ENCODE assay signal across 8 cellular contexts in genomic region chr21:32278518-32279376, GRCh38. TPM values are rescaled to one million over a fixed set of nuclear protein-coding genes. Genes with fewer than 3 reads are reported as not detected.
A peak's percentile ranks its signal among the peaks of the same experiment; 100 is the strongest.
DNase-seq lines count a peak whose midpoint lies in the region; ATAC-seq, FAIRE-seq and TF ChIP-seq lines count a peak whose summit lies in the region.

Gene MIS18A, minus strand, starts transcription at chr21:32279049. Its CDS starts 35 bp downstream, at chr21:32279014.

- peak; percentile 9 to 33 for TF ChIP-seq POLR2A in gastrocnemius medialis (IDR thresholded peaks at IDR 0.05)

- H3K4me3 Mint-ChIP-seq in brain, result peak within 1 kb of the TSS; percentile 98 to 100 (median 100)

- H3K9me3 Mint-ChIP-seq in brain, result peaks cover 0 to 4% (median 0%) of the 10 kb centered on the region in 5 experiments

- in situ Hi-C loops in gastrocnemius medialis (cut with MboI; ENCODE audit: low sequenced_read_pairs in 4 of 4), result no loop called here

- no peaks in the 10 kb centered on the region for H3K36me3 ChIP-seq in gastrocnemius medialis

- H3K27me3 Mint-ChIP-seq in brain, result peaks cover 14% of the 10 kb centered on the region

- TF ChIP-seq CTCF in 22Rv1 (IDR thresholded peaks at IDR 0.05) (no peak), brain (conservative IDR thresholded peaks at IDR 0.05) (no peak), gastrocnemius medialis (IDR thresholded peaks at IDR 0.05 in 4 of 5, conservative IDR thresholded peaks at IDR 0.05 in 1 of 5) (peak in 2 of 5 experiments; percentile 9 to 12)

- peak within 1 kb of the TSS; percentile 82 to 98 (median 92) for H3K4me3 ChIP-seq in gastrocnemius medialis

- intact Hi-C loops in gastrocnemius medialis (cut with DNase I; ENCODE audit: low total_unique reads), result loop anchor here (5.0 to 10.0 kb wide), 3 partner anchors 116 to 401 kb away; partner anchors contain the start of gene URB1

- DNase-seq in NCI-H2107 treated with DMSO at 0.1 percent for 48 hours (lab: John Stamatoyannopoulos, UW; ENCODE audit: unreplicated experiment) (peak; percentile 97), iPS DF 4.7 (ENCODE audit: extremely low read depth, low spot score) (peak; percentile 46), gastrocnemius medialis (peak; percentile 86 to 93)

- peak; percentile 57 for FAIRE-seq in TTC549 (lab: Jason Lieb, UNC)

- peaks cover 39% of the 10 kb centered on the region for H3K4me1 Mint-ChIP-seq in brain

- H3K4me1 ChIP-seq in gastrocnemius medialis, result peaks cover 14 to 25% of the 10 kb centered on the region in 2 donors

- H3K9me3 ChIP-seq in gastrocnemius medialis, result no peaks in the 10 kb centered on the region

- H3K27ac ChIP-seq in 22Rv1, result peak within 1 kb of the TSS; percentile 71
- H3K27ac ChIP-seq in gastrocnemius medialis, result peak within 1 kb of the TSS; percentile 41 to 72 (median 60)

- ATAC-seq in GM18520 (IDR thresholded peaks at IDR 0.05; ENCODE audit: unreplicated experiment) (peak; percentile 89), HG03064 (IDR thresholded peaks at IDR 0.05; ENCODE audit: low read depth, unreplicated experiment) (peak; percentile 94), gastrocnemius medialis (peak; percentile 95 to 98)

- peak within 1 kb of the TSS; percentile 95 to 98 (median 97) for H3K27ac Mint-ChIP-seq in brain

- no peaks in the 10 kb centered on the region for H3K27me3 ChIP-seq in gastrocnemius medialis

- H3K36me3 Mint-ChIP-seq in brain, result peaks cover 21% of the 10 kb centered on the region

RNA-seq across cellular contexts. Expression of gene MIS18A, which starts in this region (rescaled TPM):
- polyA plus RNA-seq in brain (ENCODE audit: insufficient read depth, low read depth, low replicate concordance), result 12.7 TPM
- total RNA-seq in gastrocnemius medialis, result 1 to 10 TPM in 1 of 4 donors, under 1 TPM in 3; 0.51 to 2.7 (median 0.87) TPM

Comparison
In these comparisons a context has a peak if more than half of its experiments do, and no peak if none do; other contexts are left out.
1. Peak in every context shown above with its lines: DNase-seq, ATAC-seq, H3K4me3 ChIP-seq and H3K27ac ChIP-seq.
2. DNase-seq: peak in every context shown above with its lines; median percentile 97 in NCI-H2107 treated with DMSO at 0.1 percent for 48 hours; 90 in gastrocnemius medialis; 46 in iPS DF 4.7.